13 cellular contexts compared by ENCODE assay signal in genomic region chr10:4353964-4354363, GRCh38.
A peak's percentile ranks its signal among the peaks of the same experiment; 100 is the strongest.
DNase-seq lines count a peak whose midpoint lies in the region; ATAC-seq, FAIRE-seq and TF ChIP-seq lines count a peak whose summit lies in the region.
"Had no signal": no experiment of that assay in that cellular context is flagged by ENCODE, and none has a peak within 500 bp of the region (broad histone marks: within the 10 kb centered on the region; RNA-seq: fewer than 3 reads in every experiment).

No MANE protein-coding gene starts in this region.

- no peaks in the 10 kb centered on the region for H3K36me3 ChIP-seq in IMR-90 (ENCODE audit: control insufficient read depth, insufficient read depth, low read length)
- H3K36me3 ChIP-seq in body of pancreas (replicated peaks in 1 of 2; ENCODE audit: insufficient read depth in 1 of 2, low read depth in 2 of 2) = no peaks in the 10 kb centered on the region
- H3K36me3 ChIP-seq: BLaER1 had no signal

- H4K8ac ChIP-seq in IMR-90 (ENCODE audit: low read depth in 2 of 2, low read length in 2 of 2) = peak overlapping the region in 1 of 2 experiments; percentile 9; a peak in 1 of 4 replicates

- no peak for TF ChIP-seq POLR2A in A549 (IDR thresholded peaks at IDR 0.05; ENCODE audit: low read length)
- no peak for TF ChIP-seq POLR2A in IMR-90 (IDR thresholded peaks at IDR 0.05; ENCODE audit: low read depth, low read length)
- TF ChIP-seq POLR2A in body of pancreas (IDR thresholded peaks at IDR 0.05) = no peak

- TF ChIP-seq EP300 in A549 (IDR thresholded peaks at IDR 0.05) = no peak

- H3K4me2 ChIP-seq in A549 (peak overlapping the region; percentile 77), IMR-90 (ENCODE audit: low read depth, low read length) (peak overlapping the region; percentile 39; the same call in 1 of the 2 replicates)
- H3K4me2 ChIP-seq: BLaER1 had no signal

- no peak overlapping the region for H2AK5ac ChIP-seq in IMR-90 (ENCODE audit: low read depth, low read length)

- peaks cover 4% of the 10 kb centered on the region for H3K9me3 Mint-ChIP-seq in mesothelial cell of epicardium
- H3K9me3 Mint-ChIP-seq: activated naive CD8-positive, alpha-beta T cell treated with anti-CD3 and anti-CD28 coated beads, Interleukin-2, amount 10 ng/mL, durations not matched to agents 7 days and 5 days had no signal

- FAIRE-seq in A549 (lab: Jason Lieb, UNC) = peak; percentile 84

- ATAC-seq in A549 (peak; percentile 63 to 76; a peak in 5 of 6 replicates), IMR-90 (ENCODE audit: low read depth) (peak; percentile 36; the same call in 1 of the 2 replicates), body of pancreas (peak; percentile 21)
- ATAC-seq: naive thymus-derived CD4-positive, alpha-beta T cell had no signal

- no peak overlapping the region for H3K23ac ChIP-seq in IMR-90 (ENCODE audit: low read depth, low read length)

- no peak overlapping the region for H2BK120ac ChIP-seq in IMR-90 (ENCODE audit: low read depth, low read length)

- no peaks in the 10 kb centered on the region for H3K79me1 ChIP-seq in IMR-90 (ENCODE audit: low read depth in 1 of 2, low read length in 2 of 2)

- POLR2A ChIA-PET in A549 (lab: Yijun Ruan, JAX) (interaction anchor here (1.6 kb wide), 1 partner anchor 569 kb away, joined by 8 read pairs; the partner anchor contains the start of gene KLF6), IMR-90 (lab: Charles Lee; ENCODE audit: unreplicated experiment) (no interaction called here)

- 0% methylated on average over 1 of the region's 1 CpG for WGBS in A549 (ENCODE audit: missing lambda C conversion rate)
- WGBS in IMR-90 (ENCODE audit: extremely low coverage in 2 of 2, insufficient read length in 1 of 2), 2 experiments = no CpG with 5 or more reads among the region's 1 CpG
- 0 to 2% methylated on average over 1 of the region's 1 CpG for WGBS in body of pancreas, 2 donors

- H3K36me3 Mint-ChIP-seq in mesothelial cell of epicardium = no peaks in the 10 kb centered on the region
- H3K36me3 Mint-ChIP-seq: naive thymus-derived CD4-positive, alpha-beta T cell had no signal

- H2BK20ac ChIP-seq in IMR-90 (ENCODE audit: low read depth, low read length) = peak overlapping the region; percentile 74; the same call in 1 of the 2 replicates

- no peak overlapping the region for H3K56ac ChIP-seq in IMR-90 (ENCODE audit: extremely low read depth, insufficient read depth, low read length)

- peaks cover 12% of the 10 kb centered on the region for H3K9me1 ChIP-seq in IMR-90 (ENCODE audit: insufficient read depth, low read length)

- no peak overlapping the region for H3K4me3 Mint-ChIP-seq in mesothelial cell of epicardium
- H3K4me3 Mint-ChIP-seq: activated CD4-positive, alpha-beta T cell treated with anti-CD3 and anti-CD28 coated beads for 36 hours; activated naive CD8-positive, alpha-beta T cell treated with anti-CD3 and anti-CD28 coated beads, Interleukin-2, amount 10 ng/mL, durations not matched to agents 7 days and 5 days; naive thymus-derived CD4-positive, alpha-beta T cell had no signal

- no peak; a peak in 1 of 5 replicates for TF ChIP-seq RAD21 in A549 (conservative IDR thresholded peaks at IDR 0.05 in 1 of 2, IDR thresholded peaks at IDR 0.05 in 1 of 2)
- no peak for TF ChIP-seq RAD21 in IMR-90 (IDR thresholded peaks at IDR 0.05; ENCODE audit: low read length)

- peak overlapping the region; percentile 67 to 77 for H3K27ac ChIP-seq in A549
- H3K27ac ChIP-seq in IMR-90 (ENCODE audit: insufficient read depth, low read length) = no peak overlapping the region
- H3K27ac ChIP-seq in body of pancreas = peak overlapping the region in 1 of 4 donors; percentile 22
- H3K27ac ChIP-seq: BLaER1 had no signal

- H4K20me1 ChIP-seq in IMR-90 (ENCODE audit: insufficient read depth, low read length) = no peaks in the 10 kb centered on the region
- H4K20me1 ChIP-seq: BLaER1 had no signal

- no peak overlapping the region for H4K91ac ChIP-seq in IMR-90 (ENCODE audit: insufficient read depth, low read depth, low read length)

- H3K4me1 ChIP-seq in A549 = peaks cover 43% of the 10 kb centered on the region
- H3K4me1 ChIP-seq in IMR-90 (ENCODE audit: control insufficient read depth, insufficient read depth, low read length) = peaks cover 6% of the 10 kb centered on the region
- H3K4me1 ChIP-seq in body of pancreas = peaks cover 12% of the 10 kb centered on the region
- H3K4me1 ChIP-seq: BLaER1 had no signal

- H3K9me3 ChIP-seq in A549 (no peaks in the 10 kb centered on the region), IMR-90 (ENCODE audit: control insufficient read depth, insufficient read depth, low read length) (no peaks in the 10 kb centered on the region), body of pancreas (no peaks in the 10 kb centered on the region)
- H3K9me3 ChIP-seq: BLaER1 had no signal

- H3K4me3 ChIP-seq in A549 (0 out of 3 replicates have a peak overlapping the region, but pooled peaks have one; percentile 7), IMR-90 (ENCODE audit: insufficient read depth, low read depth, low read length) (no peak overlapping the region), body of pancreas (no peak overlapping the region)
- H3K4me3 ChIP-seq: BLaER1 had no signal

- H3K9ac ChIP-seq in IMR-90 (ENCODE audit: low read depth, low read length) = no peak overlapping the region
- H3K9ac ChIP-seq: BLaER1 had no signal

- no peak overlapping the region for H2AK9ac ChIP-seq in IMR-90 (replicated peaks; ENCODE audit: low read depth, low read length, poor library complexity)

- peaks cover 30% of the 10 kb centered on the region for H3K4me1 Mint-ChIP-seq in mesothelial cell of epicardium

- no peak overlapping the region for H3K27ac Mint-ChIP-seq in mesothelial cell of epicardium
- H3K27ac Mint-ChIP-seq: activated CD4-positive, alpha-beta T cell treated with anti-CD3 and anti-CD28 coated beads for 36 hours; activated naive CD8-positive, alpha-beta T cell treated with anti-CD3 and anti-CD28 coated beads, Interleukin-2, amount 10 ng/mL, durations not matched to agents 7 days and 5 days; naive thymus-derived CD4-positive, alpha-beta T cell had no signal

- H4K5ac ChIP-seq in IMR-90 (ENCODE audit: low read depth, low read length) = no peak overlapping the region

- no peak overlapping the region for H3K14ac ChIP-seq in IMR-90 (replicated peaks; ENCODE audit: low read depth, low read length)

- no peaks in the 10 kb centered on the region for H3K27me3 ChIP-seq in IMR-90 (ENCODE audit: control insufficient read depth, insufficient read depth, low read length)
- peaks cover 0 to 5% of the 10 kb centered on the region in 2 donors for H3K27me3 ChIP-seq in body of pancreas
- H3K27me3 ChIP-seq: BLaER1 had no signal

- no peak overlapping the region for H2BK5ac ChIP-seq in IMR-90 (ENCODE audit: low read depth, low read length, poor library complexity, severe bottlenecking)

- dilution Hi-C loops in IMR-90 (cut with HindIII; ENCODE audit: low sequenced_read_pairs, unreplicated experiment) = no loop called here

- no peak overlapping the region; the same call in 1 of the 2 replicates for H3K4ac ChIP-seq in IMR-90 (ENCODE audit: low read depth, low read length)

- in situ Hi-C loops in IMR-90 (cut with MboI; ENCODE audit: low sequenced_read_pairs) = no loop called here

- 0 out of 3 replicates have a peak overlapping the region, but pooled peaks have one; percentile 92 for H2BK15ac ChIP-seq in IMR-90 (ENCODE audit: low read depth, low read length)

- intact Hi-C loops in IMR-90 (cut with micrococcal nuclease) = no loop called here
- intact Hi-C loops in body of pancreas (cut with DNase I) = no loop called here

- no peaks in the 10 kb centered on the region for H3K27me3 Mint-ChIP-seq in mesothelial cell of epicardium (ENCODE audit: low read depth)

- 0 out of 2 replicates have a peak overlapping the region, but pooled peaks have one; percentile 25 for H3K18ac ChIP-seq in IMR-90 (ENCODE audit: low read depth, low read length)

- no peak overlapping the region for H2AFZ ChIP-seq in IMR-90 (replicated peaks; ENCODE audit: low read length, poor library complexity)

- CTCF ChIA-PET in A549 (lab: Yijun Ruan, JAX) = interaction anchor here (0.6 kb wide), 1 partner anchor 88 kb away, joined by 3 read pairs; no protein-coding TSS in a partner anchor
- CTCF ChIA-PET in IMR-90 (lab: Yijun Ruan, JAX) = interaction anchor here (1.6 kb wide), 1 partner anchor 10 kb away, joined by 6 read pairs; no protein-coding TSS in a partner anchor

- peak; percentile 31 to 60 for DNase-seq in A549 (ENCODE audit: low read depth in 1 of 2, low spot score in 1 of 2)
- peak; percentile 72 for DNase-seq in IMR-90
- DNase-seq in body of pancreas = no peak
- peak; percentile 88 for DNase-seq in kidney tubule cell (ENCODE audit: low spot score)
- no peak for DNase-seq in mesothelial cell of epicardium (ENCODE audit: low spot score in 2 of 2, unreplicated experiment in 2 of 2)
- no peak for DNase-seq in T1000 (lab: John Stamatoyannopoulos, UW)
- no peak for DNase-seq in NCI-H2171 treated with DMSO at 0.1 percent for 48 hours (lab: John Stamatoyannopoulos, UW)
- no peak for DNase-seq in NCI-H510A (lab: John Stamatoyannopoulos, UW)
- DNase-seq: activated CD4-positive, alpha-beta T cell treated with anti-CD3 and anti-CD28 coated beads for 36 hours; activated naive CD8-positive, alpha-beta T cell treated with anti-CD3 and anti-CD28 coated beads, Interleukin-2, amount 10 ng/mL, durations not matched to agents 7 days and 5 days; naive thymus-derived CD4-positive, alpha-beta T cell; NCI-H1092 had no signal

- no TSS peak for BruUV-seq in IMR-90 (replicated peaks; lab: Mats Ljungman, UMichigan)

- TF ChIP-seq CTCF in A549 (IDR thresholded peaks at IDR 0.05) (no peak), IMR-90 (conservative IDR thresholded peaks at IDR 0.05; ENCODE audit: low read depth, low read length) (no peak), body of pancreas (IDR thresholded peaks at IDR 0.05) (no peak), mesothelial cell of epicardium (IDR thresholded peaks at IDR 0.05; ENCODE audit: unreplicated experiment) (no peak)

TF ChIP-seq in IMR-90, 13 proteins besides CTCF, POLR2A, EP300 and RAD21:
- TF ChIP-seq NFE2L2 (IDR thresholded peaks at IDR 0.05; ENCODE audit: low read depth, low read length) (peak; percentile 73), BHLHE40 (IDR thresholded peaks at IDR 0.05; ENCODE audit: low read depth, low read length) (no peak)
TF ChIP-seq in IMR-90: peak in this region for 1.

Comparison
In these comparisons a context has a peak if more than half of its experiments do, and no peak if none do; other contexts are left out.
1. DNase-seq: peak in A549 (2 of 2), IMR-90 (single experiment) and kidney tubule cell (single experiment); none in body of pancreas (0 of 4), mesothelial cell of epicardium (0 of 2), T1000 (single experiment), NCI-H2171 treated with DMSO at 0.1 percent for 48 hours (single experiment) and NCI-H510A (single experiment).
2. Peak in every context shown above with its lines, with median percentiles within 50 percentile points of each other: ATAC-seq.